In the genomic region with DNA sequence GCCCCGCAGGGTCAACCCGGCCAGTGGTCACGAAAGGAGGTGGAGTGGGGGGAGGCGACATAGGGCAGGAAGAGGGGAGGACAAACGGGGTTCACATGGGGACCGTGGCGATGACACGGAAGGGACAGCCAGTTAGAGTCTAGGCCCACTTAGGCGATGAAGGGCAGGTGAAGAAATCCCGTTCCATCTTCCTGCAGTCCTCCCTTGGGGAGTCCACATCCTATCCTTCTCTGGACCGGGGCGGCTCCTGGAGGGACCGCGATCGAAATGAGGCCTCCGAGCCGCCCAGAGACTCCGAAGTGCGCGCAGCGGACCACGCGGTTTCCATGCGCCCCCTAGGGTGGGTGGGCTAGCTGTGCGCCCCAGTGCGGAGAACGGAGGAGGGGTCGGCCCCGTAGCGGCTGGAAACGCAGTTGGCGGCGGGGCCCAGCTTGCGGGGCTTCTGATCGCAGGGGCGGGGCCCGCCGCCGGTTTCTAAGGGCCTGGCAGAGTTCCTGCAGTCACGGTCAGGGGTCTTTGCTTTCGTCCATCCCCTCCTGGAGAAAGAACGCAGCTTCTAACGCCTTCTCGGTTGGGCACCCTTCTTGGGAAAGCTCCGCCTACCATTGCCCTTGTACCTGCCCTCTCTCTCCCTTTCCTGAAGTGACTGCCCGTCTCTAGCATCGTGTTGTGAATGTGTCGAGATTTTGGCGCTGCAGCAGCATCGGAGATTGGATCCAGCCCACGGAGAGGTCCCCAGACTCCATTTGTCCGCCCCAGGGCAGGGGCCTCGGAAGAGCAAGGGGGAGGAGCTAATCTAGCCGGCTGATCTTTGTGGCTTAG, we compare ENCODE assay signal across 8 cellular contexts. TPM values are rescaled to one million over a fixed set of nuclear protein-coding genes. Genes with fewer than 3 reads are reported as not detected.
DNase-seq lines count a peak whose midpoint lies in the region; ATAC-seq and TF ChIP-seq lines count a peak whose summit lies in the region.

No MANE protein-coding gene starts in this region.

- WGBS in gastroesophageal sphincter (ENCODE audit: low coverage in 1 of 2), 2 donors, result 0% methylated on average over 3 to 7 of the region's 54 CpGs
- 2 to 3% methylated on average over 29 to 51 of the region's 54 CpGs for WGBS in thyroid gland, 2 donors

- peak overlapping the region in 3 of 4 donors; percentile 70 to 79 (median 71) for H3K27ac ChIP-seq in gastroesophageal sphincter
- H3K27ac ChIP-seq in thyroid gland, result peak overlapping the region in 1 of 3 donors; percentile 28

- peak in 2 of 4 experiments; percentile 39 to 46 for TF ChIP-seq CTCF in gastroesophageal sphincter (IDR thresholded peaks at IDR 0.05)
- no peak for TF ChIP-seq CTCF in thyroid gland (IDR thresholded peaks at IDR 0.05)

- ATAC-seq in gastroesophageal sphincter, result peak; percentile 74
- no peak for ATAC-seq in HG03520 (IDR thresholded peaks at IDR 0.05; ENCODE audit: unreplicated experiment)

- DNase-seq in EL (peak; percentile 45), NCI-H82 treated with DMSO at 0.1 percent for 48 hours (lab: John Stamatoyannopoulos, UW; ENCODE audit: unreplicated experiment) (peak; percentile 19), occipital lobe (lab: John Stamatoyannopoulos, UW) (peak; percentile 36), thyroid gland (peak; percentile 34 to 37), NCI-H187 (lab: John Stamatoyannopoulos, UW) (no peak)
- DNase-seq in activated effector memory CD4-positive, alpha-beta T cell treated with Interleukin-2 at 50 U/mL for 16 hours, result peak; percentile 41

- TF ChIP-seq POLR2A in gastroesophageal sphincter (IDR thresholded peaks at IDR 0.05) (no peak), thyroid gland (IDR thresholded peaks at IDR 0.05) (no peak)

- H3K9me3 ChIP-seq in gastroesophageal sphincter (no peaks in the 10 kb centered on the region), thyroid gland (no peaks in the 10 kb centered on the region)

- H3K4me1 ChIP-seq in gastroesophageal sphincter, result peaks cover 0 to 16% (median 6%) of the 10 kb centered on the region in 3 donors
- H3K4me1 ChIP-seq in thyroid gland, result peaks cover 8% of the 10 kb centered on the region in 2 donors

- H3K27me3 ChIP-seq in gastroesophageal sphincter, result no peaks in the 10 kb centered on the region
- no peaks in the 10 kb centered on the region for H3K27me3 ChIP-seq in thyroid gland

- no peak for TF ChIP-seq EP300 in gastroesophageal sphincter (IDR thresholded peaks at IDR 0.05)

- H3K4me3 ChIP-seq in gastroesophageal sphincter, result peak overlapping the region; percentile 72 to 74
- peak overlapping the region in 2 of 3 donors; percentile 17 to 51 for H3K4me3 ChIP-seq in thyroid gland (replicated peaks in 1 of 3)

- intact Hi-C loops in thyroid gland (cut with DNase I), result no loop called here

- H3K36me3 ChIP-seq in gastroesophageal sphincter, result no peaks in the 10 kb centered on the region
- H3K36me3 ChIP-seq in thyroid gland, result no peaks in the 10 kb centered on the region

RNA-seq across cellular contexts. Expression of gene TMEM225B, which starts 17.9 kb away (rescaled TPM):
- total RNA-seq in gastroesophageal sphincter (1 to 10 TPM in 2 of 4 donors, not detected in 2; 1.6 to 2.2 TPM), occipital lobe (not detected), thyroid gland (1 to 10 TPM; 1.1 to 3.2 (median 2.3) TPM)

RNA-seq across cellular contexts. Expression of gene ZNF655, which starts 21.7 kb away (rescaled TPM):
- 100 to 1,000 TPM; 115 to 191 (median 116) TPM for total RNA-seq in gastroesophageal sphincter
- 79.1 TPM for total RNA-seq in occipital lobe
- 100 to 1,000 TPM; 113 to 144 (median 118) TPM for total RNA-seq in thyroid gland

RNA-seq across cellular contexts. Expression of gene FAM200A, which starts 28.3 kb away (rescaled TPM):
- 1 to 10 TPM; 3.5 to 8.6 (median 4.3) TPM for total RNA-seq in gastroesophageal sphincter
- total RNA-seq in occipital lobe, result 18.9 TPM
- total RNA-seq in thyroid gland, result 10 to 100 TPM in 1 of 4 donors, 1 to 10 TPM in 3; 4.4 to 10.6 (median 7.4) TPM

RNA-seq across cellular contexts. Expression of gene ZSCAN25, which starts 36.6 kb away (rescaled TPM):
- 10 to 100 TPM; 10.9 to 26.5 (median 18.4) TPM for total RNA-seq in gastroesophageal sphincter
- total RNA-seq in occipital lobe, result 18.4 TPM
- 10 to 100 TPM; 17.5 to 32.4 (median 23.8) TPM for total RNA-seq in thyroid gland

Comparison
In these comparisons a context has a peak if more than half of its experiments do, and no peak if none do; other contexts are left out.
1. DNase-seq: peak in EL (single experiment), NCI-H82 treated with DMSO at 0.1 percent for 48 hours (single experiment), activated effector memory CD4-positive, alpha-beta T cell treated with Interleukin-2 at 50 U/mL for 16 hours (single experiment), occipital lobe (single experiment) and thyroid gland (2 of 2); none in NCI-H187 (0 of 2).